ENCODE assay signal across 23 cellular contexts in the genomic region with DNA sequence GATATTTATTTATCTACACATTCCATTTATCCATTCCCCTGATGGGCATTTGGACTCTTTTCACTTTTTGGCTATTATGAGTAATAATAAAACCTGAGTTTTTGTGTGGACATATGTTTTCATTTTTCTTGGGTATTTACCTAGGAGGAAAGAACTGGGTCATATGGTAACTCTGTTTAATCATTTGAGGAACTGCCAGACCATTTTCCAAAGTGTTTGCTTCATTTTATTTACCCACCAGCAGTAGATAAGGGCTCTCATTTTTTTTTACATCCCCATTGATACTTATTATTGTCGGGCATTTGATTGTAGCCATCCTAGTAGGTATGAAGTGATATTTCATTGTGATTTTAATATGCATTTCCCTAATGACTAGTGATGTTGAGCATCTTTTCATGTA.
"Had no signal": no experiment of that assay in that cellular context is flagged by ENCODE, and none has a peak within 500 bp of the region (broad histone marks: within the 10 kb centered on the region; RNA-seq: fewer than 3 reads in every experiment).

No MANE protein-coding gene starts in this region.

- H3K9me3 Mint-ChIP-seq: activated CD4-positive, alpha-beta memory T cell treated with anti-CD3 and anti-CD28 coated beads, Interleukin-2, amount 10 ng/mL, durations not matched to agents 7 days and 5 days; activated naive CD8-positive, alpha-beta T cell treated with anti-CD3 and anti-CD28 coated beads, Interleukin-2, amount 10 ng/mL, durations not matched to agents 7 days and 5 days; activated T-cell treated with anti-CD3 and anti-CD28 coated beads, Interleukin-2, amount 50 U/mL, for 72 hours had no signal

- H3K27ac Mint-ChIP-seq: activated CD4-positive, alpha-beta memory T cell treated with anti-CD3 and anti-CD28 coated beads, Interleukin-2, amount 10 ng/mL, durations not matched to agents 7 days and 5 days; activated CD4-positive, alpha-beta T cell treated with anti-CD3 and anti-CD28 coated beads, Interleukin-2, amount 10 ng/mL, durations not matched to agents 7 days and 5 days; activated naive CD8-positive, alpha-beta T cell treated with anti-CD3 and anti-CD28 coated beads, Interleukin-2, amount 10 ng/mL, durations not matched to agents 7 days and 5 days; activated T-cell treated with anti-CD3 and anti-CD28 coated beads, Interleukin-2, amount 50 U/mL, for 72 hours; activated T-helper 2 cell treated with anti-CD3 and anti-CD28 coated beads, Interferon-gamma antibody, Interleukin-2, Interleukin-4, amounts not matched to agents 10 μg/mL and 5 μg/mL and 100 μg/mL, durations not matched to agents 14 hours and 24 hours and 36 hours; T-helper 17 cell had no signal

- H3K4me1 Mint-ChIP-seq: activated CD4-positive, alpha-beta T cell treated with anti-CD3 and anti-CD28 coated beads, Interleukin-2, amount 10 ng/mL, durations not matched to agents 7 days and 5 days had no signal

- H3K27me3 ChIP-seq: adrenal gland had no signal

- H3K27me3 Mint-ChIP-seq: activated CD4-positive, alpha-beta memory T cell treated with anti-CD3 and anti-CD28 coated beads, Interleukin-2, amount 10 ng/mL, durations not matched to agents 7 days and 5 days; activated CD4-positive, alpha-beta T cell treated with anti-CD3 and anti-CD28 coated beads, Interleukin-2, amount 10 ng/mL, durations not matched to agents 7 days and 5 days; activated naive CD8-positive, alpha-beta T cell treated with anti-CD3 and anti-CD28 coated beads, Interleukin-2, amount 10 ng/mL, durations not matched to agents 7 days and 5 days; T-helper 17 cell had no signal

- H3K4me3 ChIP-seq: adrenal gland had no signal

- DNase-seq: activated CD4-positive, alpha-beta memory T cell treated with anti-CD3 and anti-CD28 coated beads, Interleukin-2, amount 10 ng/mL, durations not matched to agents 7 days and 5 days; activated CD4-positive, alpha-beta T cell treated with anti-CD3 and anti-CD28 coated beads, Interleukin-2, amount 10 ng/mL, durations not matched to agents 7 days and 5 days; activated CD4-positive, CD25-positive, alpha-beta regulatory T cell; activated CD8-positive, alpha-beta memory T cell treated with anti-CD3 and anti-CD28 coated beads, Interleukin-2, amount 50 U/mL, for 4 hours; activated gamma-delta T cell treated with Interleukin-2 at 50 U/mL for 16 hours; activated naive CD4-positive, alpha-beta T cell treated with anti-CD3 and anti-CD28 coated beads, Interleukin-2, amount 50 U/mL, for 16 hours; activated naive CD8-positive, alpha-beta T cell treated with anti-CD3 and anti-CD28 coated beads, Interleukin-2, amount 10 ng/mL, durations not matched to agents 7 days and 5 days; activated T-cell treated with anti-CD3 and anti-CD28 coated beads, Interleukin-2, amount 50 U/mL, for 72 hours; adrenal gland; anterior cingulate cortex; central memory CD4-positive, alpha-beta T cell; MM.1S; NCI-H1694; NCI-H2081; NCI-H446; NCI-H774; SIG-M5; T-helper 17 cell; T1000 had no signal

- H3K4me3 Mint-ChIP-seq: activated CD4-positive, alpha-beta memory T cell treated with anti-CD3 and anti-CD28 coated beads, Interleukin-2, amount 10 ng/mL, durations not matched to agents 7 days and 5 days; activated CD4-positive, alpha-beta T cell treated with anti-CD3 and anti-CD28 coated beads, Interleukin-2, amount 10 ng/mL, durations not matched to agents 7 days and 5 days; activated naive CD8-positive, alpha-beta T cell treated with anti-CD3 and anti-CD28 coated beads, Interleukin-2, amount 10 ng/mL, durations not matched to agents 7 days and 5 days; activated T-cell treated with anti-CD3 and anti-CD28 coated beads, Interleukin-2, amount 50 U/mL, for 72 hours; T-helper 17 cell had no signal

- ATAC-seq: activated T-cell treated with anti-CD3 and anti-CD28 coated beads, Interleukin-2, amount 50 U/mL, for 72 hours; T-helper 17 cell had no signal

- FAIRE-seq: bronchial epithelial cell, TTC549 had no signal

- H3K36me3 ChIP-seq: adrenal gland had no signal

- H3K27ac ChIP-seq: adrenal gland, VCaP had no signal
